9 cellular contexts compared by ENCODE assay signal in genomic region chr7:55019329-55019690, GRCh38. TPM values are rescaled to one million over a fixed set of nuclear protein-coding genes. Genes with fewer than 3 reads are reported as not detected.
A peak's percentile ranks its signal among the peaks of the same experiment; 100 is the strongest.
DNase-seq lines count a peak whose midpoint lies in the region; ATAC-seq and TF ChIP-seq lines count a peak whose summit lies in the region.
"Had no signal": no experiment of that assay in that cellular context is flagged by ENCODE, and none has a peak within 500 bp of the region (broad histone marks: within the 10 kb centered on the region; RNA-seq: fewer than 3 reads in every experiment).

No MANE protein-coding gene starts in this region.

- no peaks in the 10 kb centered on the region for H3K79me2 ChIP-seq in GM23338 (replicated peaks; ENCODE audit: insufficient read depth)

- H3K4me2 ChIP-seq in GM23338 = peak overlapping the region; percentile 87

- H3K4me1 Mint-ChIP-seq in GM23338 = peaks cover 8% of the 10 kb centered on the region; the same call in 2 of the 3 replicates

- no peaks in the 10 kb centered on the region for H3K9me2 ChIP-seq in GM23338 (ENCODE audit: insufficient read depth)

- peak; percentile 55 for ATAC-seq in GM23338
- ATAC-seq in HG03045 (IDR thresholded peaks at IDR 0.05; ENCODE audit: unreplicated experiment) = no peak
- ATAC-seq: K562 had no signal

- peak; percentile 64 for DNase-seq in GM23338 (ENCODE audit: low spot score)
- DNase-seq in amniotic epithelial cell (ENCODE audit: low read depth) = peak; percentile 20
- no peak for DNase-seq in UCSD-AML1 (lab: John Stamatoyannopoulos, UW; ENCODE audit: unreplicated experiment)
- DNase-seq in NCI-H1930 (lab: John Stamatoyannopoulos, UW) = no peak
- no peak for DNase-seq in G401 (ENCODE audit: low spot score)

- H3K4me3 Mint-ChIP-seq in GM23338 = peak overlapping the region; percentile 68

- H2AFZ ChIP-seq in GM23338 = peak overlapping the region; percentile 94

- H3K27ac ChIP-seq in GM23338 (ENCODE audit: low read depth) (no peak overlapping the region), skin epidermis (peak overlapping the region; percentile 63 to 99 (median 93))

- H4K20me1 ChIP-seq in GM23338 (replicated peaks; ENCODE audit: insufficient read depth) = peaks cover 8% of the 10 kb centered on the region

- H3K9ac ChIP-seq in iPS-15b (ENCODE audit: low read depth, low read length) = peak overlapping the region; percentile 37

- no peaks in the 10 kb centered on the region for H3F3A ChIP-seq in GM23338 (replicated peaks; ENCODE audit: low read depth)

- H3K36me3 ChIP-seq in GM23338 (ENCODE audit: insufficient read depth) (no peaks in the 10 kb centered on the region), iPS-15b (ENCODE audit: control insufficient read depth, insufficient read depth, low read length) (no peaks in the 10 kb centered on the region)

- no peak overlapping the region for H3K27ac Mint-ChIP-seq in GM23338

- H3K4me1 ChIP-seq in GM23338 (ENCODE audit: insufficient read depth) = peaks cover 4% of the 10 kb centered on the region; the same call in 1 of the 2 replicates
- no peaks in the 10 kb centered on the region for H3K4me1 ChIP-seq in iPS-15b (ENCODE audit: control insufficient read depth, insufficient read depth, low read length)

- H3K4me3 ChIP-seq in GM23338 = peak overlapping the region; percentile 69
- peak overlapping the region; percentile 56 for H3K4me3 ChIP-seq in iPS-15b (ENCODE audit: low read depth, low read length)
- peak overlapping the region; percentile 47 to 73 (median 56) for H3K4me3 ChIP-seq in skin epidermis
- H3K4me3 ChIP-seq: K562 had no signal

- in situ Hi-C loops in G401 (cut with HindIII; ENCODE audit: low sequenced_read_pairs) = no loop called here

- H3K9me3 Mint-ChIP-seq in GM23338 = no peaks in the 10 kb centered on the region

- peaks cover 41% of the 10 kb centered on the region for H3K27me3 Mint-ChIP-seq in GM23338 (ENCODE audit: insufficient read depth, low read depth, poor library complexity)

- TF ChIP-seq CTCF in GM23338 (conservative IDR thresholded peaks at IDR 0.05; ENCODE audit: low read depth in 2 of 2) = no peak

- no peaks in the 10 kb centered on the region for H3K9me3 ChIP-seq in iPS-15b (ENCODE audit: control insufficient read depth, insufficient read depth, low read length)

- no peaks in the 10 kb centered on the region for H3K36me3 Mint-ChIP-seq in GM23338 (ENCODE audit: low read depth)

- peaks cover 69% of the 10 kb centered on the region for H3K27me3 ChIP-seq in GM23338 (ENCODE audit: insufficient read depth)
- peaks cover 68% of the 10 kb centered on the region for H3K27me3 ChIP-seq in iPS-15b (ENCODE audit: control insufficient read depth, insufficient read depth, low read length)

TF ChIP-seq in GM23338, 12 proteins besides CTCF, POLR2A, EP300 and RAD21 (continues in another document):
- TF ChIP-seq JUNB (IDR thresholded peaks at IDR 0.05; ENCODE audit: unreplicated experiment) = no peak
- no peak for TF ChIP-seq REST (IDR thresholded peaks at IDR 0.05; ENCODE audit: unreplicated experiment)
- TF ChIP-seq NANOG (IDR thresholded peaks at IDR 0.05; ENCODE audit: borderline replicate concordance) = no peak
- TF ChIP-seq ZNF462 (CRISPR knock-in tag; IDR thresholded peaks at IDR 0.05) = no peak
- TF ChIP-seq ZNF331 (CRISPR knock-in tag; IDR thresholded peaks at IDR 0.05; ENCODE audit: low read depth) = no peak
- no peak for TF ChIP-seq POLR2AphosphoS5 (IDR thresholded peaks at IDR 0.05; ENCODE audit: low read depth)
- TF ChIP-seq CREB1 (CRISPR knock-in tag; IDR thresholded peaks at IDR 0.05; ENCODE audit: low read depth) = no peak
- no peak for TF ChIP-seq ZNF114 (CRISPR knock-in tag; IDR thresholded peaks at IDR 0.05)
- no peak for TF ChIP-seq STAT1 (IDR thresholded peaks at IDR 0.05; ENCODE audit: unreplicated experiment)
- TF ChIP-seq EZH2phosphoT487 (IDR thresholded peaks at IDR 0.05; ENCODE audit: unreplicated experiment) = no peak

RNA-seq across cellular contexts. Expression of gene EGFR, which starts 0.5 kb away (rescaled TPM):
- total RNA-seq in GM23338 (2014; rRNA removed; shearing (Covaris generic)) = 4.5 TPM in 2 replicates
- 1.5 and 1.9 TPM in 2 replicates for polyA plus RNA-seq in GM23338 (2016; fragmentation: Nextera tagmentation; extraction: Ambion mirVana)
- total RNA-seq in G401 (2014; rRNA removed; shearing (Covaris generic)) = 0.12 and 0.68 TPM in 2 replicates
- polyA plus RNA-seq: K562 had no signal

Comparison
In these comparisons a context has a peak if more than half of its experiments do, and no peak if none do; other contexts are left out.
1. DNase-seq: peak in GM23338 (single experiment) and amniotic epithelial cell (single experiment); none in UCSD-AML1 (single experiment), NCI-H1930 (0 of 2) and G401 (single experiment).
2. Peak in every context shown above with its lines, with median percentiles within 50 percentile points of each other: H3K4me3 ChIP-seq.